ENCODE assay signal across 26 cellular contexts in the genomic region with DNA sequence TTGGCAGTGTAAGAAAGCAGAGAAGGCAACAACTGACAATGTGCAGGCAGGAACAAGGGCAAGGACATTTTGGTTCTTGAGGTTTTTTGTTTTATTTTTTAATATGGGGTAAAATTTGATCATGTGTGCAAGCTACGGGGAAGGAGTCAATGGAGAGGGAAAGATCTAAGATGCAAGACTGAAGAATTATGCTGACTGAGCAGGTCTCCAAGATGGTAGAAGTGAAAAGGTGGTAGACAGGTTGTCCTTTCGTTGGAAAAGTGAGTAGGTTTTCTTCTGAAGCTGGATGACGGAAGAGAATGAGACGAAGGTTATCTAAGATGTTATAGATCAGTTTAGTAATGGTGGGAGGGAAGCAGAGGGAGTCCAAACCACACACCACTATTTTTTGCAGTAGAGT.
"Had no signal": no experiment of that assay in that cellular context is flagged by ENCODE, and none has a peak within 500 bp of the region (broad histone marks: within the 10 kb centered on the region; RNA-seq: fewer than 3 reads in every experiment).

No MANE protein-coding gene starts in this region.

- H3K27ac ChIP-seq: colonic mucosa, pancreas, prostate gland, sigmoid colon, thoracic aorta, uterus had no signal

- FAIRE-seq: frontal cortex, islet of Langerhans, pancreas, small intestine had no signal

- H3K9me3 Mint-ChIP-seq: activated naive CD4-positive, alpha-beta T cell treated with anti-CD3 and anti-CD28 coated beads, Interleukin-2, amount 50 U/mL, for 24 hours; activated T-helper 2 cell treated with anti-CD3 and anti-CD28 coated beads, Interferon-gamma antibody, Interleukin-2, Interleukin-4, amounts not matched to agents 10 μg/mL and 5 μg/mL and 100 μg/mL, durations not matched to agents 14 hours and 24 hours and 36 hours; WTC11 had no signal

- H3K27me3 ChIP-seq: colonic mucosa, pancreas, sigmoid colon, uterus had no signal

- DNase-seq: activated CD4-positive, alpha-beta T cell treated with anti-CD3 and anti-CD28 coated beads for 1 hour; activated CD8-positive, alpha-beta memory T cell treated with anti-CD3 and anti-CD28 coated beads, Interleukin-2, amount 10 ng/mL, durations not matched to agents 7 days and 5 days; activated CD8-positive, alpha-beta T cell treated with anti-CD3 and anti-CD28 coated beads, Interleukin-2, amount 10 ng/mL, durations not matched to agents 7 days and 5 days; activated T-cell treated with anti-CD3 and anti-CD28 coated beads, Interleukin-2, amount 50 U/mL, for 48 hours; cerebellar nuclear complex; colonic mucosa; effector CD8-positive, alpha-beta T cell; left cardiac atrium; left ventricle myocardium superior; nephron progenitor cell; pancreas; retina; sigmoid colon; small intestine; stimulated activated CD4-positive, alpha-beta T cell treated with anti-CD3 and anti-CD28 coated beads, Interleukin-4, amount 100 ng/mL, for 24 hours; trophoblast cell; uterus had no signal

- H3K27ac Mint-ChIP-seq: activated CD8-positive, alpha-beta memory T cell treated with anti-CD3 and anti-CD28 coated beads, Interleukin-2, amount 10 ng/mL, durations not matched to agents 7 days and 5 days; activated CD8-positive, alpha-beta T cell treated with anti-CD3 and anti-CD28 coated beads, Interleukin-2, amount 10 ng/mL, durations not matched to agents 7 days and 5 days; activated naive CD4-positive, alpha-beta T cell treated with anti-CD3 and anti-CD28 coated beads, Interleukin-2, amount 50 U/mL, for 24 hours; activated T-helper 2 cell treated with anti-CD3 and anti-CD28 coated beads, Interferon-gamma antibody, Interleukin-2, Interleukin-4, amounts not matched to agents 10 μg/mL and 5 μg/mL and 100 μg/mL, durations not matched to agents 14 hours and 24 hours and 36 hours; nephron progenitor cell; stimulated activated naive CD8-positive, alpha-beta T cell treated with anti-CD3 and anti-CD28 coated beads, Interleukin-15, Interleukin-2, amounts not matched to agents 100 ng/mL and 50 ng/mL, for 24 hours; WTC11 had no signal

- H3K4me3 Mint-ChIP-seq: activated CD8-positive, alpha-beta memory T cell treated with anti-CD3 and anti-CD28 coated beads, Interleukin-2, amount 10 ng/mL, durations not matched to agents 7 days and 5 days; activated CD8-positive, alpha-beta T cell treated with anti-CD3 and anti-CD28 coated beads, Interleukin-2, amount 10 ng/mL, durations not matched to agents 7 days and 5 days; activated naive CD4-positive, alpha-beta T cell treated with anti-CD3 and anti-CD28 coated beads, Interleukin-2, amount 50 U/mL, for 24 hours; nephron progenitor cell; stimulated activated effector memory CD8-positive, alpha-beta T cell treated with anti-CD3 and anti-CD28 coated beads, Interleukin-12 subunit alpha, Interleukin-12 subunit beta, amount 100 ng/mL, for 72 hours; stimulated activated naive CD8-positive, alpha-beta T cell treated with anti-CD3 and anti-CD28 coated beads, Interleukin-15, Interleukin-2, amounts not matched to agents 100 ng/mL and 50 ng/mL, for 24 hours; WTC11 had no signal

- H3K4me1 ChIP-seq: prostate gland, uterus had no signal

- H3K27me3 Mint-ChIP-seq: activated CD8-positive, alpha-beta memory T cell treated with anti-CD3 and anti-CD28 coated beads, Interleukin-2, amount 10 ng/mL, durations not matched to agents 7 days and 5 days; activated naive CD4-positive, alpha-beta T cell treated with anti-CD3 and anti-CD28 coated beads, Interleukin-2, amount 50 U/mL, for 24 hours; stimulated activated naive CD8-positive, alpha-beta T cell treated with anti-CD3 and anti-CD28 coated beads, Interleukin-15, Interleukin-2, amounts not matched to agents 100 ng/mL and 50 ng/mL, for 24 hours had no signal

- H3K9me3 ChIP-seq: colonic mucosa, pancreas, prostate gland, sigmoid colon, thoracic aorta, uterus had no signal

- H3K36me3 Mint-ChIP-seq: WTC11 had no signal

- H3K36me3 ChIP-seq: colonic mucosa, pancreas, prostate gland, sigmoid colon, thoracic aorta, uterus had no signal

- ATAC-seq: activated CD8-positive, alpha-beta memory T cell treated with anti-CD3 and anti-CD28 coated beads, Interleukin-2, amount 10 ng/mL, durations not matched to agents 7 days and 5 days; activated CD8-positive, alpha-beta T cell treated with anti-CD3 and anti-CD28 coated beads, Interleukin-2, amount 10 ng/mL, durations not matched to agents 7 days and 5 days; left cardiac atrium; left ventricle myocardium superior; pancreas; WTC11 had no signal

- H3K4me3 ChIP-seq: colonic mucosa, pancreas, prostate gland, sigmoid colon, thoracic aorta, uterus had no signal
